Comparison of ENCODE assay signal across 20 cellular contexts in the genomic region with DNA sequence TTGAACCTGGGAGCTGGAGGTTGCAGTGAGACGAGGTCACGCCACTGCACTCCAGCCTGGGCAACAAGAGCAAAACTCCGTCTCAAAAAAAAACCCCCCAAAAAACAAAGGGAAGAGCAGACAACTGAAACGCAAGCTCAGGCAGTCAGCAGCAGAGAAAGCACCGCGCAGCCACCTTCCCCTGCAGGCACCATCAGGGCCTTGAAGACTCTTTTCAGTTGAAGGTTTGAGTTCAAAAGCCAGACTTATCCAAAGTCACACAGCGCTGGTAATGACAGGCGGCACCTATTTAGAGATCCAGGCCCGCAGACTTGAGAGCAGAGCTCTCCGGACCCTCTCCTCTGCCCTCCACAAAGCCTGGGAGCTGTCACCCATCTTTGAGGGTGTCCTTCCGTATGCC. TPM values are rescaled to one million over a fixed set of nuclear protein-coding genes. Genes with fewer than 3 reads are reported as not detected.
"Had no signal": no experiment of that assay in that cellular context is flagged by ENCODE, and none has a peak within 500 bp of the region (broad histone marks: within the 10 kb centered on the region; RNA-seq: fewer than 3 reads in every experiment).

No MANE protein-coding gene starts in this region.

- H3K27me3 Mint-ChIP-seq: activated naive CD8-positive, alpha-beta T cell treated with anti-CD3 and anti-CD28 coated beads, Interleukin-2, amount 10 ng/mL, durations not matched to agents 7 days and 5 days; activated T-helper 17 cell treated with anti-CD3 and anti-CD28 coated beads, Interleukin-2, amount 50 U/mL, for 72 hours; brain; central memory CD8-positive, alpha-beta T cell; stimulated activated naive B cell treated with anti-CD40 and anti-IgM and Interleukin-4, amounts not matched to agents 10 μg/mL and 1 μg/mL and 100 μg/mL, for 72 hours had no signal

- DNase-seq: activated CD4-positive, alpha-beta T cell treated with anti-CD3 and anti-CD28 coated beads, Interleukin-2, amount 50 U/mL, for 4 hours; activated naive CD4-positive, alpha-beta T cell; activated naive CD8-positive, alpha-beta T cell treated with anti-CD3 and anti-CD28 coated beads, Interleukin-2, amount 10 ng/mL, durations not matched to agents 7 days and 5 days; anterior cingulate cortex; ovary; sigmoid colon; stimulated activated naive B cell treated with anti-CD40 and anti-IgM and Interleukin-4, amounts not matched to agents 10 μg/mL and 1 μg/mL and 100 μg/mL, for 72 hours; SW 1271; T-helper 2 cell; WERI-Rb-1 had no signal

- H3K27me3 ChIP-seq: esophagus muscularis mucosa, ovary, sigmoid colon had no signal

- H3K27ac Mint-ChIP-seq: activated naive CD8-positive, alpha-beta T cell treated with anti-CD3 and anti-CD28 coated beads, Interleukin-2, amount 10 ng/mL, durations not matched to agents 7 days and 5 days; activated T-helper 17 cell treated with anti-CD3 and anti-CD28 coated beads, Interleukin-2, amount 50 U/mL, for 72 hours; stimulated activated naive B cell treated with anti-CD40 and anti-IgM and Interleukin-4, amounts not matched to agents 10 μg/mL and 1 μg/mL and 100 μg/mL, for 72 hours had no signal

- H3K36me3 ChIP-seq: ovary had no signal

- ATAC-seq: activated T-helper 17 cell treated with anti-CD3 and anti-CD28 coated beads, Interleukin-2, amount 50 U/mL, for 72 hours; stimulated activated naive B cell treated with anti-CD40 and anti-IgM and Interleukin-4, amounts not matched to agents 10 μg/mL and 1 μg/mL and 100 μg/mL, for 72 hours had no signal

- H3K4me3 ChIP-seq: coronary artery, esophagus muscularis mucosa, ovary, sigmoid colon, thoracic aorta had no signal

- H3K9me3 Mint-ChIP-seq: activated naive CD8-positive, alpha-beta T cell treated with anti-CD3 and anti-CD28 coated beads, Interleukin-2, amount 10 ng/mL, durations not matched to agents 7 days and 5 days; activated T-helper 17 cell treated with anti-CD3 and anti-CD28 coated beads, Interleukin-2, amount 50 U/mL, for 72 hours; brain; central memory CD8-positive, alpha-beta T cell; stimulated activated naive B cell treated with anti-CD40 and anti-IgM and Interleukin-4, amounts not matched to agents 10 μg/mL and 1 μg/mL and 100 μg/mL, for 72 hours had no signal

- H3K27ac ChIP-seq: coronary artery, ovary, thoracic aorta, WERI-Rb-1 had no signal

- H3K4me3 Mint-ChIP-seq: activated naive CD8-positive, alpha-beta T cell treated with anti-CD3 and anti-CD28 coated beads, Interleukin-2, amount 10 ng/mL, durations not matched to agents 7 days and 5 days; activated T-helper 17 cell treated with anti-CD3 and anti-CD28 coated beads, Interleukin-2, amount 50 U/mL, for 72 hours; brain; central memory CD8-positive, alpha-beta T cell; stimulated activated naive B cell treated with anti-CD40 and anti-IgM and Interleukin-4, amounts not matched to agents 10 μg/mL and 1 μg/mL and 100 μg/mL, for 72 hours had no signal

- H3K9me3 ChIP-seq: esophagus muscularis mucosa, ovary, sigmoid colon, thoracic aorta had no signal

RNA-seq across cellular contexts. Expression of gene SLC35G6, which starts 13.0 kb away (rescaled TPM):
- total RNA-seq: activated naive CD8-positive, alpha-beta T cell treated with anti-CD3 and anti-CD28 coated beads, Interleukin-2, amount 10 ng/mL, durations not matched to agents 7 days and 5 days; activated T-helper 17 cell treated with anti-CD3 and anti-CD28 coated beads, Interleukin-2, amount 50 U/mL, for 72 hours; endothelial cell of umbilical vein; esophagus muscularis mucosa; lower leg skin; ovary; renal cortical epithelial cell; sigmoid colon; thoracic aorta; urinary bladder had no signal
- polyA plus RNA-seq: endothelial cell of umbilical vein, ovary, sigmoid colon, urinary bladder had no signal

RNA-seq across cellular contexts. Expression of gene FGF11, which starts 29.0 kb away (rescaled TPM):
- total RNA-seq: endothelial cell of umbilical vein had no signal
